13 cellular contexts compared by ENCODE assay signal in the genomic region with DNA sequence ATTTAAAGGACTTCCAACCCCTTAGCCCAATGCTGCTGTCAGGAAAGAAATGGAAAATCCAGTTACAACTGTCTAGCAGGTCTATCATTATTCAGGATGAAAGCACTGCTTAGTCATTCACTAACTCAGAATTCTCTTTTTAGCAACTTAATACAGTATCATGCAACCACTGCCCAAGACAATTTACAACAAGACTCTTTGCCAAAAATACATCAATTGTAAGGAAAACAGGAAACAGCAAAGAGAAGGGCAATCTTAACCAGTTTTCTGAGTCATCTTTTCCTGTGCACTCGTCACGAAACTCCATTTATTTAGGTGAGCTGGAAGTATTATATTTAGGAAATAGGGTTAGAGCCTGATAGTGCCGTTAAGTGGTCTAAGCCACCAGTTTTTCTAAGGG.
A peak's percentile ranks its signal among the peaks of the same experiment; 100 is the strongest.
DNase-seq lines count a peak whose midpoint lies in the region; ATAC-seq, FAIRE-seq and TF ChIP-seq lines count a peak whose summit lies in the region.
"Had no signal": no experiment of that assay in that cellular context is flagged by ENCODE, and none has a peak within 500 bp of the region (broad histone marks: within the 10 kb centered on the region; RNA-seq: fewer than 3 reads in every experiment).

No MANE protein-coding gene starts in this region.

- no peak overlapping the region for H3K4me3 Mint-ChIP-seq in astrocyte (ENCODE audit: unreplicated experiment)
- no peak overlapping the region for H3K4me3 Mint-ChIP-seq in CD8-positive, alpha-beta T cell
- no peak overlapping the region for H3K4me3 Mint-ChIP-seq in Calu3 (ENCODE audit: low read depth, unreplicated experiment)

- H3K27me3 ChIP-seq in astrocyte (ENCODE audit: insufficient read depth, low read length): no peaks in the 10 kb centered on the region
- no peaks in the 10 kb centered on the region for H3K27me3 ChIP-seq in kidney epithelial cell (ENCODE audit: control insufficient read depth, insufficient read depth, low read length)
- no peaks in the 10 kb centered on the region for H3K27me3 ChIP-seq in CD8-positive, alpha-beta T cell (ENCODE audit: insufficient read depth, low read length)
- H3K27me3 ChIP-seq: upper lobe of right lung had no signal

- CTCF ChIA-PET in CD8-positive, alpha-beta T cell (lab: Charles Lee): no interaction called here
- CTCF ChIA-PET in Calu3 (lab: Charles Lee): no interaction called here

- peak overlapping the region; percentile 45 for H3K9ac ChIP-seq in astrocyte (ENCODE audit: low read length)

- H3K9me3 Mint-ChIP-seq in astrocyte (ENCODE audit: unreplicated experiment) (no peaks in the 10 kb centered on the region), Calu3 (ENCODE audit: low read depth, unreplicated experiment) (no peaks in the 10 kb centered on the region)
- H3K9me3 Mint-ChIP-seq in CD8-positive, alpha-beta T cell: no peaks in the 10 kb centered on the region

- H4K20me1 ChIP-seq in astrocyte (ENCODE audit: insufficient read depth, low read length): no peaks in the 10 kb centered on the region

- peak; percentile 99 for FAIRE-seq in astrocyte (lab: Jason Lieb, UNC)

- ATAC-seq in HG02973 (IDR thresholded peaks at IDR 0.05; ENCODE audit: unreplicated experiment): no peak
- no peak for ATAC-seq in CD8-positive, alpha-beta T cell
- ATAC-seq: upper lobe of right lung had no signal

- peaks cover 21% of the 10 kb centered on the region for H3K4me1 Mint-ChIP-seq in astrocyte (ENCODE audit: low read depth, unreplicated experiment)
- no peaks in the 10 kb centered on the region for H3K4me1 Mint-ChIP-seq in CD8-positive, alpha-beta T cell (ENCODE audit: low read depth)
- no peaks in the 10 kb centered on the region for H3K4me1 Mint-ChIP-seq in Calu3 (ENCODE audit: low read depth, unreplicated experiment)

- peaks cover 22% of the 10 kb centered on the region for H3K4me1 ChIP-seq in astrocyte (ENCODE audit: insufficient read depth, low read length)
- no peaks in the 10 kb centered on the region for H3K4me1 ChIP-seq in CD8-positive, alpha-beta T cell (ENCODE audit: insufficient read depth, low read length)
- H3K4me1 ChIP-seq: upper lobe of right lung had no signal

- H3K27me3 Mint-ChIP-seq in astrocyte (ENCODE audit: low read depth, unreplicated experiment) (no peaks in the 10 kb centered on the region), Calu3 (ENCODE audit: unreplicated experiment) (no peaks in the 10 kb centered on the region)
- peaks cover 4% of the 10 kb centered on the region for H3K27me3 Mint-ChIP-seq in CD8-positive, alpha-beta T cell (ENCODE audit: low read depth)

- H3K79me2 ChIP-seq in astrocyte (ENCODE audit: insufficient read depth, low read length): no peaks in the 10 kb centered on the region

- H3K9me3 ChIP-seq in astrocyte (ENCODE audit: insufficient read depth, low read depth, low read length): no peaks in the 10 kb centered on the region
- H3K9me3 ChIP-seq in CD8-positive, alpha-beta T cell (ENCODE audit: low read length): no peaks in the 10 kb centered on the region
- H3K9me3 ChIP-seq: upper lobe of right lung had no signal

- H3K4me3 ChIP-seq in astrocyte (ENCODE audit: insufficient read depth, low read depth, low read length) (no peak overlapping the region), kidney epithelial cell (ENCODE audit: low read depth, low read length) (no peak overlapping the region)
- no peak overlapping the region for H3K4me3 ChIP-seq in CD8-positive, alpha-beta T cell (ENCODE audit: low read depth, low read length)
- H3K4me3 ChIP-seq: upper lobe of right lung had no signal

- peak overlapping the region; percentile 79 for H3K27ac ChIP-seq in astrocyte (ENCODE audit: low read depth, low read length)
- no peak overlapping the region for H3K27ac ChIP-seq in CD8-positive, alpha-beta T cell (ENCODE audit: low read depth, low read length)
- H3K27ac ChIP-seq: upper lobe of right lung had no signal

- intact Hi-C loops in CD8-positive, alpha-beta T cell (cut with DNase I, micrococcal nuclease): no loop called here
- intact Hi-C loops in Calu3 (cut with micrococcal nuclease; ENCODE audit: unreplicated experiment): no loop called here

- peak overlapping the region; percentile 23 for H2AFZ ChIP-seq in astrocyte (ENCODE audit: low read depth, low read length)

- no TSS peak for BruUV-seq in Calu3 (replicated peaks; lab: Mats Ljungman, UMichigan)

- H3K27ac Mint-ChIP-seq in astrocyte (ENCODE audit: unreplicated experiment): peak overlapping the region; percentile 93
- H3K27ac Mint-ChIP-seq in CD8-positive, alpha-beta T cell: no peak overlapping the region
- H3K27ac Mint-ChIP-seq in Calu3 (ENCODE audit: unreplicated experiment): no peak overlapping the region

- H3K4me2 ChIP-seq in astrocyte (ENCODE audit: low read length): peak overlapping the region; percentile 30

- DNase-seq in AG20443 (ENCODE audit: low spot score) (peak; percentile 63), Kasumi-1 (lab: John Stamatoyannopoulos, UW) (peak; percentile 26 to 44), astrocyte (ENCODE audit: low read depth) (peak; percentile 98), kidney epithelial cell (ENCODE audit: low read depth) (peak; percentile 49), hypothalamus (lab: John Stamatoyannopoulos, UW) (no peak), Calu3 (no peak)
- DNase-seq in CD8-positive, alpha-beta T cell: no peak
- DNase-seq: amygdala, DMS79, islet precursor cell, NCI-H510A, upper lobe of right lung had no signal

- TF ChIP-seq CTCF in astrocyte (IDR thresholded peaks at IDR 0.05; ENCODE audit: insufficient read depth, low read depth, low read length) (no peak), kidney epithelial cell (IDR thresholded peaks at IDR 0.05; ENCODE audit: insufficient read depth, low read length, poor library complexity, severe bottlenecking) (no peak), Calu3 (IDR thresholded peaks at IDR 0.05; ENCODE audit: unreplicated experiment) (no peak)
- TF ChIP-seq CTCF in CD8-positive, alpha-beta T cell (IDR thresholded peaks at IDR 0.05): no peak

- no peaks in the 10 kb centered on the region for H3K36me3 Mint-ChIP-seq in astrocyte (ENCODE audit: low read depth, unreplicated experiment)
- H3K36me3 Mint-ChIP-seq in CD8-positive, alpha-beta T cell: no peaks in the 10 kb centered on the region
- no peaks in the 10 kb centered on the region for H3K36me3 Mint-ChIP-seq in Calu3 (ENCODE audit: insufficient read depth, unreplicated experiment)

- POLR2A ChIA-PET in CD8-positive, alpha-beta T cell (lab: Charles Lee): no interaction called here

- H3K36me3 ChIP-seq in astrocyte (ENCODE audit: insufficient read depth, low read length) (no peaks in the 10 kb centered on the region), kidney epithelial cell (ENCODE audit: control insufficient read depth, insufficient read depth, low read length) (no peaks in the 10 kb centered on the region)
- H3K36me3 ChIP-seq in CD8-positive, alpha-beta T cell (ENCODE audit: insufficient read depth, low read length): no peaks in the 10 kb centered on the region
- H3K36me3 ChIP-seq: upper lobe of right lung had no signal

Comparison
In these comparisons a context has a peak if more than half of its experiments do, and no peak if none do; other contexts are left out.
1. DNase-seq: peak in AG20443 (single experiment), Kasumi-1 (2 of 2), astrocyte (single experiment) and kidney epithelial cell (single experiment); none in hypothalamus (0 of 51), CD8-positive, alpha-beta T cell (0 of 7) and Calu3 (single experiment).